Comparison of ENCODE assay signal across 8 cellular contexts in the genomic region with DNA sequence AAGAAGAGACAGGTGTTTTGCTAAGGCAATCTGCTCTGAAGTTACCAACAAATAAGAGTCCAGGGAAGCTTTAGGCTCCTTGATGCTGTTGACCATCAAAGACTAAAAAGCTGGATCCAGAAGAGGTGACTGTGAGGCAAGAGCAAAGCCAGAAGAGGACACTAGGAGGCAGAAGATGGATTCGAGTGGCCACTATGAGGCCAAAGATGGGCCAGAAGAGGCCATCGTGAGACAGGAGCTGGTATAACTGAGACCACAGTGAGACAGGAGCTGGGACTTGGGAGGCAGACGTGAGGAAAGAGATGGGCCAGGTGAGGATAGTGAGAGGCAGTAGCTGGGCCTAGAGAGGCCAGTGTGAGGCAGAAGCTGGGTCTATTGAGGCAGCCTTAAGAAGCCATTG. TPM values are rescaled to one million over a fixed set of nuclear protein-coding genes. Genes with fewer than 3 reads are reported as not detected.
"Had no signal": no experiment of that assay in that cellular context is flagged by ENCODE, and none has a peak within 500 bp of the region (broad histone marks: within the 10 kb centered on the region; RNA-seq: fewer than 3 reads in every experiment).

No MANE protein-coding gene starts in this region.

- H3K27ac Mint-ChIP-seq: GM23338, H9 had no signal

- FAIRE-seq: H1, H54, HTR-8/SVneo had no signal

- H2AFZ ChIP-seq: GM23338 had no signal

- H3K4me3 ChIP-seq: GM23338 had no signal

- ATAC-seq: GM23338 had no signal

- H3K4me2 ChIP-seq: GM23338 had no signal

- H3K4me3 Mint-ChIP-seq: GM23338, H9 had no signal

- DNase-seq: H9, HCEC 1CT, IMR-90 had no signal

- H3K4me1 Mint-ChIP-seq: GM23338, H9 had no signal

RNA-seq across cellular contexts. Expression of gene OR4C45, which starts 37.7 kb away (rescaled TPM):
- total RNA-seq: GM23338, H1, H9, HT-29, IMR-90 had no signal
- polyA plus RNA-seq: GM23338, H1, IMR-90 had no signal
